ENCODE assay signal across 27 cellular contexts in the genomic region with DNA sequence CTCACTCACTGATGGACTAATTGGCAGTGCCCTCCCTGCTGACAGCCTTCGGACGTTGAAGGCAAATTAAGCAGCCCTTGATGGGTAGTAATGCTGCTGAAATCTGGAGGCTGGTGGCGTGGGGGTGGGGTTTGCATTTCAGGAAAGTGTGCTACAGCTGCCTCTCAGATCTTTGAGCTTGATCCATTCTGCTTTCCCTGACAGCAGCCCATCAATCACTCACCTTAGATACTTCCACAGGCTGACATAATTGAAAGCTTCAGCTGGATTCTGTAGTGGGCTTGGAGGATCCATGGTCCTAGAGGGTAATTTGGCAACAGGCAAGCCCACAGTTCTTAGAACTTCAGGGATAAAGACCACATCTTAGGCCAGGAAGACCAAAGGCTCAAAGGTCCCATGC.
"Had no signal": no experiment of that assay in that cellular context is flagged by ENCODE, and none has a peak within 500 bp of the region (broad histone marks: within the 10 kb centered on the region; RNA-seq: fewer than 3 reads in every experiment).

No MANE protein-coding gene starts in this region.

- H3K4me3 ChIP-seq: ascending aorta, breast epithelium, cardiac muscle cell, colonic mucosa had no signal

- DNase-seq: activated B cell treated with CpG ODN at 0.5 μM for 24 hours; activated CD4-positive, alpha-beta memory T cell treated with anti-CD3 and anti-CD28 coated beads for 36 hours; activated CD4-positive, alpha-beta T cell treated with anti-CD3 and anti-CD28 coated beads for 48 hours; activated CD8-positive, alpha-beta memory T cell treated with anti-CD3 and anti-CD28 coated beads, Interleukin-2, amount 10 ng/mL, durations not matched to agents 7 days and 5 days; activated CD8-positive, alpha-beta memory T cell treated with anti-CD3 and anti-CD28 coated beads, Interleukin-2, amount 50 U/mL, for 4 hours; activated CD8-positive, alpha-beta T cell treated with anti-CD3 and anti-CD28 coated beads, Interleukin-2, amount 10 ng/mL, durations not matched to agents 7 days and 5 days; activated gamma-delta T cell; activated naive CD4-positive, alpha-beta T cell; activated naive CD4-positive, alpha-beta T cell treated with anti-CD3 and anti-CD28 coated beads, Interleukin-2, amount 10 ng/mL, durations not matched to agents 7 days and 5 days; activated naive CD8-positive, alpha-beta T cell treated with anti-CD3 and anti-CD28 coated beads, Interleukin-2, amount 10 ng/mL, durations not matched to agents 7 days and 5 days; activated T-cell treated with anti-CD3 and anti-CD28 coated beads, Interleukin-2, amount 50 U/mL, for 1 hour; activated T-cell treated with anti-CD3 and anti-CD28 coated beads, Interleukin-2, amount 50 U/mL, for 48 hours; central memory CD4-positive, alpha-beta T cell; cerebellar nuclear complex; colonic mucosa; effector memory CD4-positive, alpha-beta T cell; foreskin fibroblast; head of caudate nucleus; hippocampal formation; T-helper 2 cell had no signal

- H3K9me3 ChIP-seq: breast epithelium, colonic mucosa had no signal

- ATAC-seq: activated CD4-positive, CD25-positive, alpha-beta regulatory T cell treated with anti-CD3 and anti-CD28 coated beads, Interleukin-2, amount 50 U/mL, for 24 hours; activated CD8-positive, alpha-beta memory T cell treated with anti-CD3 and anti-CD28 coated beads, Interleukin-2, amount 10 ng/mL, durations not matched to agents 7 days and 5 days; activated CD8-positive, alpha-beta T cell treated with anti-CD3 and anti-CD28 coated beads, Interleukin-2, amount 10 ng/mL, durations not matched to agents 7 days and 5 days; activated naive CD4-positive, alpha-beta T cell treated with anti-CD3 and anti-CD28 coated beads, Interleukin-2, amount 50 U/mL, for 72 hours; esophagus mucosa had no signal

- H3K27ac ChIP-seq: ascending aorta, breast epithelium, cardiac muscle cell, colonic mucosa, VCaP had no signal

- H3K4me1 ChIP-seq: ascending aorta, breast epithelium, colonic mucosa had no signal

- H3K27me3 ChIP-seq: ascending aorta, colonic mucosa had no signal

- H3K36me3 ChIP-seq: ascending aorta, breast epithelium, cardiac muscle cell, colonic mucosa had no signal
